Comparison of ENCODE assay signal across 14 cellular contexts in genomic region chr1:154154053-154154452, GRCh38. TPM values are rescaled to one million over a fixed set of nuclear protein-coding genes. Genes with fewer than 3 reads are reported as not detected.
DNase-seq lines count a peak whose midpoint lies in the region; ATAC-seq and TF ChIP-seq lines count a peak whose summit lies in the region.
"Had no signal": no experiment of that assay in that cellular context is flagged by ENCODE, and none has a peak within 500 bp of the region (broad histone marks: within the 10 kb centered on the region; RNA-seq: fewer than 3 reads in every experiment).

No MANE protein-coding gene starts in this region.

- peaks cover 19% of the 10 kb centered on the region for H3K36me3 ChIP-seq in CD4-positive, alpha-beta memory T cell (ENCODE audit: insufficient read depth, low read length)
- H3K36me3 ChIP-seq in esophagus muscularis mucosa (peaks cover 10 to 34% (median 27%) of the 10 kb centered on the region in 4 donors), spleen (peaks cover 0 to 50% (median 36%) of the 10 kb centered on the region in 6 donors), BE2C (peaks cover 36% of the 10 kb centered on the region)

- H3K4me3 ChIP-seq in CD4-positive, alpha-beta memory T cell (ENCODE audit: low read length in 2 of 2), result no peak overlapping the region
- no peak overlapping the region for H3K4me3 ChIP-seq in esophagus muscularis mucosa
- no peak overlapping the region for H3K4me3 ChIP-seq in spleen
- no peak overlapping the region for H3K4me3 ChIP-seq in BE2C (ENCODE audit: low read depth, low read length)
- H3K4me3 ChIP-seq: cardiac muscle cell had no signal

- CTCF ChIA-PET in CD4-positive, alpha-beta memory T cell (lab: Charles Lee; ENCODE audit: partially characterized antibody), result no interaction called here
- CTCF ChIA-PET in activated B cell treated with CpG ODN at 0.5 μM for 24 hours (lab: Charles Lee), result no interaction called here

- ATAC-seq in activated B cell treated with CpG ODN at 0.5 μM for 24 hours (ENCODE audit: low read depth), result no peak
- ATAC-seq: activated CD4-positive, CD25-positive, alpha-beta regulatory T cell treated with anti-CD3 and anti-CD28 coated beads, Interleukin-2, amount 50 U/mL, for 24 hours had no signal

- peaks cover 35 to 48% of the 10 kb centered on the region in 2 donors for H3K36me3 Mint-ChIP-seq in CD4-positive, alpha-beta memory T cell
- H3K36me3 Mint-ChIP-seq in activated B cell treated with CpG ODN at 0.5 μM for 24 hours (ENCODE audit: low read depth), result peaks cover 48% of the 10 kb centered on the region

- H3K27me3 ChIP-seq in CD4-positive, alpha-beta memory T cell (ENCODE audit: insufficient read depth, low read length), result no peaks in the 10 kb centered on the region
- H3K27me3 ChIP-seq in esophagus muscularis mucosa (no peaks in the 10 kb centered on the region), spleen (replicated peaks in 1 of 7) (no peaks in the 10 kb centered on the region), BE2C (no peaks in the 10 kb centered on the region)
- H3K27me3 ChIP-seq: cardiac muscle cell had no signal

- peaks cover 0 to 3% (median 0%) of the 10 kb centered on the region in 8 donors for H3K9me3 Mint-ChIP-seq in CD4-positive, alpha-beta memory T cell
- H3K9me3 Mint-ChIP-seq in activated B cell treated with CpG ODN at 0.5 μM for 24 hours, result no peaks in the 10 kb centered on the region

- 96% methylated on average over 6 of the region's 6 CpGs for WGBS in esophagus muscularis mucosa
- 86 to 97% (median 90%) methylated on average over 6 of the region's 6 CpGs for WGBS in spleen, 5 donors

- no peak for TF ChIP-seq CTCF in activated B cell treated with CpG ODN at 0.5 μM for 24 hours (IDR thresholded peaks at IDR 0.05)
- no peak for TF ChIP-seq CTCF in esophagus muscularis mucosa (IDR thresholded peaks at IDR 0.05)
- no peak for TF ChIP-seq CTCF in spleen (IDR thresholded peaks at IDR 0.05 in 8 of 11, conservative IDR thresholded peaks at IDR 0.05 in 3 of 11)
- no peak for TF ChIP-seq CTCF in BE2C (IDR thresholded peaks at IDR 0.05; ENCODE audit: low read depth, low read length)

- no peaks in the 10 kb centered on the region for H3K9me3 ChIP-seq in CD4-positive, alpha-beta memory T cell (ENCODE audit: control insufficient read depth in 1 of 2, low read length in 2 of 2)
- no peaks in the 10 kb centered on the region for H3K9me3 ChIP-seq in esophagus muscularis mucosa
- H3K9me3 ChIP-seq in spleen, result no peaks in the 10 kb centered on the region
- H3K9me3 ChIP-seq in BE2C, result no peaks in the 10 kb centered on the region; the same call in 1 of the 2 replicates

- H3K4me3 Mint-ChIP-seq in CD4-positive, alpha-beta memory T cell, result no peak overlapping the region
- H3K4me3 Mint-ChIP-seq in activated B cell treated with CpG ODN at 0.5 μM for 24 hours, result no peak overlapping the region

- no peak for TF ChIP-seq EP300 in esophagus muscularis mucosa (IDR thresholded peaks at IDR 0.05)

- intact Hi-C loops in CD4-positive, alpha-beta memory T cell (cut with micrococcal nuclease), result no loop called here
- intact Hi-C loops in activated B cell treated with CpG ODN at 0.5 μM for 24 hours (cut with micrococcal nuclease), result no loop called here
- intact Hi-C loops in esophagus muscularis mucosa (cut with DNase I), result no loop called here
- intact Hi-C loops in spleen (cut with DNase I; ENCODE audit: low total_unique reads), result no loop called here

- peak overlapping the region; percentile 85 to 94 (median 90) for H3K27ac Mint-ChIP-seq in CD4-positive, alpha-beta memory T cell
- peak overlapping the region; percentile 3 for H3K27ac Mint-ChIP-seq in activated B cell treated with CpG ODN at 0.5 μM for 24 hours

- H3K27ac ChIP-seq in CD4-positive, alpha-beta memory T cell (ENCODE audit: low read depth, low read length), result peak overlapping the region; percentile 13
- H3K27ac ChIP-seq in esophagus muscularis mucosa (replicated peaks in 1 of 4) (peak overlapping the region; percentile 71 to 79 (median 73)), spleen (peak overlapping the region in 7 of 8 donors; percentile 52 to 82 (median 72))

- H3K4me1 Mint-ChIP-seq in CD4-positive, alpha-beta memory T cell, result peaks cover 37 to 55% (median 48%) of the 10 kb centered on the region in 4 donors
- H3K4me1 Mint-ChIP-seq in activated B cell treated with CpG ODN at 0.5 μM for 24 hours, result peaks cover 21% of the 10 kb centered on the region

- DNase-seq in CD4-positive, alpha-beta memory T cell, result no peak
- DNase-seq in activated B cell treated with CpG ODN at 0.5 μM for 24 hours (no peak), esophagus muscularis mucosa (ENCODE audit: extremely low spot score) (no peak), spleen (no peak), OCI-M2 (lab: John Stamatoyannopoulos, UW; ENCODE audit: unreplicated experiment) (no peak), NCI-H748 treated with DMSO at 0.1 percent for 48 hours (lab: John Stamatoyannopoulos, UW) (no peak), SK-N-DZ (ENCODE audit: low spot score) (no peak), BE2C (no peak)
- DNase-seq: stimulated activated CD4-positive, alpha-beta T cell treated with anti-CD3 and anti-CD28 coated beads, Interleukin-1b, Interleukin-23, amount 100 ng/mL, for 48 hours had no signal

- peaks cover 49% of the 10 kb centered on the region for H3K4me1 ChIP-seq in CD4-positive, alpha-beta memory T cell (ENCODE audit: insufficient read depth, low read length)
- H3K4me1 ChIP-seq in esophagus muscularis mucosa (peaks cover 16 to 53% (median 32%) of the 10 kb centered on the region in 4 donors), spleen (peaks cover 19 to 63% (median 46%) of the 10 kb centered on the region in 6 donors), BE2C (no peaks in the 10 kb centered on the region)

- POLR2A ChIA-PET in CD4-positive, alpha-beta memory T cell (lab: Charles Lee; ENCODE audit: partially characterized antibody), result no interaction called here
- POLR2A ChIA-PET in activated B cell treated with CpG ODN at 0.5 μM for 24 hours (lab: Charles Lee), result no interaction called here

- TF ChIP-seq POLR2A in esophagus muscularis mucosa (IDR thresholded peaks at IDR 0.05; ENCODE audit: low read depth) (no peak), spleen (IDR thresholded peaks at IDR 0.05) (no peak)

- no peaks in the 10 kb centered on the region for H3K27me3 Mint-ChIP-seq in CD4-positive, alpha-beta memory T cell
- no peaks in the 10 kb centered on the region for H3K27me3 Mint-ChIP-seq in activated B cell treated with CpG ODN at 0.5 μM for 24 hours

RNA-seq across cellular contexts. Expression of gene NUP210L, which starts 0.8 kb away (rescaled TPM):
- under 1 TPM; 0.19 to 0.23 TPM for total RNA-seq in CD4-positive, alpha-beta memory T cell
- polyA plus RNA-seq in CD4-positive, alpha-beta memory T cell, result under 1 TPM in 1 of 2 donors, not detected in 1; 0.14 TPM
- total RNA-seq in activated B cell treated with CpG ODN at 0.5 μM for 24 hours (0.22 and 0.27 TPM in 2 replicates), esophagus muscularis mucosa (not detected), spleen (under 1 TPM in 5 of 7 donors, not detected in 2; 0.06 to 0.34 (median 0.10) TPM)
- under 1 TPM in 1 of 3 donors, not detected in 2; 0.02 TPM for polyA plus RNA-seq in spleen
- not detected in 2 replicates for polyA plus RNA-seq in SK-N-DZ (2014; cell fraction: cytosol; rRNA removed)
- not detected in 2 replicates for polyA plus RNA-seq in SK-N-DZ (2014; cell fraction: nucleus; rRNA removed)
- not detected for polyA plus RNA-seq in BE2C (2012; ENCODE audit: insufficient read depth, insufficient read length, low read depth)
- total RNA-seq: cardiac muscle cell, HT-29 had no signal
- polyA plus RNA-seq: cardiac muscle cell had no signal

RNA-seq across cellular contexts. Expression of gene TPM3, which starts 37.8 kb away (rescaled TPM):
- total RNA-seq in CD4-positive, alpha-beta memory T cell, result 100 to 1,000 TPM; 311 to 312 TPM
- 1,000 to 10,000 TPM in 1 of 2 donors, 100 to 1,000 TPM in 1; 860 to 1,209 TPM for polyA plus RNA-seq in CD4-positive, alpha-beta memory T cell
- 466 and 509 TPM in 2 replicates for total RNA-seq in activated B cell treated with CpG ODN at 0.5 μM for 24 hours
- 100 to 1,000 TPM in 3 of 4 donors, 10 to 100 TPM in 1; 75.6 to 205 (median 131) TPM for total RNA-seq in esophagus muscularis mucosa
- 100 to 1,000 TPM; 383 to 596 (median 456) TPM for total RNA-seq in spleen
- polyA plus RNA-seq in spleen, result 100 to 1,000 TPM; 221 to 315 (median 240) TPM
- polyA plus RNA-seq in SK-N-DZ (2014; cell fraction: cytosol; rRNA removed), result 390 and 528 TPM in 2 replicates
- polyA plus RNA-seq in SK-N-DZ (2014; cell fraction: nucleus; rRNA removed), result 212 and 245 TPM in 2 replicates
- polyA plus RNA-seq in BE2C (2012; ENCODE audit: insufficient read depth, insufficient read length, low read depth), result 577 TPM

RNA-seq across cellular contexts. Expression of gene CFAP141, which starts 52.1 kb away (rescaled TPM):
- total RNA-seq in CD4-positive, alpha-beta memory T cell, result not detected
- not detected for polyA plus RNA-seq in CD4-positive, alpha-beta memory T cell
- not detected in 2 replicates for total RNA-seq in activated B cell treated with CpG ODN at 0.5 μM for 24 hours
- not detected for total RNA-seq in esophagus muscularis mucosa
- total RNA-seq in spleen, result not detected
- not detected for polyA plus RNA-seq in spleen
- polyA plus RNA-seq in SK-N-DZ (2014; cell fraction: cytosol; rRNA removed), result not detected in 2 replicates
- not detected in 2 replicates for polyA plus RNA-seq in SK-N-DZ (2014; cell fraction: nucleus; rRNA removed)
- polyA plus RNA-seq in BE2C (2012; ENCODE audit: insufficient read depth, insufficient read length, low read depth), result not detected
- total RNA-seq: cardiac muscle cell, esophagus mucosa, HT-29, pulmonary artery endothelial cell had no signal
- polyA plus RNA-seq: cardiac muscle cell had no signal

Comparison
In these comparisons a context has a peak if more than half of its experiments do, and no peak if none do; other contexts are left out.
1. H3K27ac ChIP-seq: peak in every context shown above with its lines; median percentile 73 in esophagus muscularis mucosa; 72 in spleen; 13 in CD4-positive, alpha-beta memory T cell.